In the genomic region with DNA sequence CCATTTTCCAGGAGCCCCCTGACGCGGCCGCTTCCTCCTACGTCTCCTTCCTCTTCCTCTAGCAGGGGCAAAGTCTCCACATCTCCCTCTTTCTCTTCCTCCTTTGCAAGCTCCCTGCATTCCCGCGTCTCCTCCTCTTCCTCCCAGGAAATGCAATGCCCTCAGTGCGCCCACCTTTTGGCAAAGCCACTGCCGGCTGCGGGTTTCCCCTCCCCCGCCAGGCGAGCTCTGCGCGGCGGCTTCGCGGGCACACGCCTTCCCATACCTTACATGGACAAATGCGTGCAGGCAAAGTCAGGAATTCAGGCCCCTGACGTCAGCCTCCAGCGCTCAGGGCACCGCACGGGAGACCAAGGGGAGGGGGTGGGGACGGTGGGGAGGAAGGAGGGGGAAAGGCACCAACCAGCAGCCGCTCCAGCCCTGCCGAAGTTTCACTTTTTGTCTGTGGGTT, we compare ENCODE assay signal across 9 cellular contexts. TPM values are rescaled to one million over a fixed set of nuclear protein-coding genes. Genes with fewer than 3 reads are reported as not detected.
DNase-seq lines count a peak whose midpoint lies in the region; ATAC-seq, FAIRE-seq and TF ChIP-seq lines count a peak whose summit lies in the region.
"Had no signal": no experiment of that assay in that cellular context is flagged by ENCODE, and none has a peak within 500 bp of the region (broad histone marks: within the 10 kb centered on the region; RNA-seq: fewer than 3 reads in every experiment).

No MANE protein-coding gene starts in this region.

- H3K9me3 ChIP-seq in naive thymus-derived CD4-positive, alpha-beta T cell (ENCODE audit: control insufficient read depth in 2 of 3, low read length in 3 of 3) = no peaks in the 10 kb centered on the region
- no peaks in the 10 kb centered on the region for H3K9me3 ChIP-seq in transverse colon

- CTCF ChIA-PET in naive thymus-derived CD4-positive, alpha-beta T cell (lab: Charles Lee) = interaction anchor here (0.9 kb wide), 1 partner anchor 40 kb away, joined by 4 read pairs; no protein-coding TSS in a partner anchor

- POLR2A ChIA-PET in naive thymus-derived CD4-positive, alpha-beta T cell (lab: Charles Lee) = interaction anchor here (0.6 to 1.9 kb wide), 8 partner anchors 11 to 413 kb away, joined by 3 to 5 read pairs (median 4); no protein-coding TSS in a partner anchor

- H3K27me3 Mint-ChIP-seq in naive thymus-derived CD4-positive, alpha-beta T cell = no peaks in the 10 kb centered on the region

- TF ChIP-seq EP300 in transverse colon (IDR thresholded peaks at IDR 0.05; ENCODE audit: low read depth) = peak; percentile 89

- H3K27ac Mint-ChIP-seq in naive thymus-derived CD4-positive, alpha-beta T cell = peak overlapping the region; percentile 9 to 93 (median 83)

- 0% methylated on average over 25 of the region's 25 CpGs; no CpG with 5 or more reads in 1 of the 2 donors for WGBS in transverse colon (ENCODE audit: low coverage in 1 of 2), 2 donors

- TF ChIP-seq POLR2A in GM12892 (IDR thresholded peaks at IDR 0.05; ENCODE audit: low read depth, low read length) = no peak
- peak; percentile 2 for TF ChIP-seq POLR2A in transverse colon (IDR thresholded peaks at IDR 0.05)

- H3K4me3 Mint-ChIP-seq in naive thymus-derived CD4-positive, alpha-beta T cell = peak overlapping the region; percentile 78 to 95 (median 91)

- H3K9me3 Mint-ChIP-seq in naive thymus-derived CD4-positive, alpha-beta T cell = peaks cover 0 to 5% (median 0%) of the 10 kb centered on the region in 11 donors

- peaks cover 37 to 68% (median 59%) of the 10 kb centered on the region in 7 donors for H3K4me1 Mint-ChIP-seq in naive thymus-derived CD4-positive, alpha-beta T cell

- in situ Hi-C loops in transverse colon (cut with MboI; ENCODE audit: low pct_ligation_motif_present in 1 of 4, low pct_unique_long_range_greater_than_20kb in 1 of 4, low sequenced_read_pairs in 3 of 4) = loop anchor here in 2 of 4 donors (10.0 to 25.0 kb wide), 2 partner anchors 409 to 416 kb away; a partner anchor contains a TSS

- no peaks in the 10 kb centered on the region for H3K27me3 ChIP-seq in naive thymus-derived CD4-positive, alpha-beta T cell (ENCODE audit: control insufficient read depth in 2 of 2, insufficient read depth in 2 of 2, low read length in 2 of 2)
- H3K27me3 ChIP-seq in transverse colon = no peaks in the 10 kb centered on the region

- H3K4me3 ChIP-seq in fibroblast of the aortic adventitia (ENCODE audit: low read depth, low read length) (peak overlapping the region; percentile 89), transverse colon (peak overlapping the region; percentile 61 to 87 (median 78))
- peak overlapping the region; percentile 76 for H3K4me3 ChIP-seq in naive thymus-derived CD4-positive, alpha-beta T cell (ENCODE audit: low read length)

- no peaks in the 10 kb centered on the region for H3K36me3 ChIP-seq in naive thymus-derived CD4-positive, alpha-beta T cell (ENCODE audit: control insufficient read depth in 2 of 3, insufficient read depth in 3 of 3, low read length in 3 of 3)
- H3K36me3 ChIP-seq in transverse colon = no peaks in the 10 kb centered on the region

- FAIRE-seq in GM12892 (lab: Jason Lieb, UNC) = no peak
- FAIRE-seq: GM18507 had no signal

- no peak for TF ChIP-seq CTCF in 22Rv1 (IDR thresholded peaks at IDR 0.05)
- no peak for TF ChIP-seq CTCF in fibroblast of the aortic adventitia (IDR thresholded peaks at IDR 0.05; ENCODE audit: insufficient read depth, low read length)
- peak in 1 of 5 experiments; percentile 25 for TF ChIP-seq CTCF in transverse colon (IDR thresholded peaks at IDR 0.05)

- peak overlapping the region; percentile 82 for H3K27ac ChIP-seq in 22Rv1
- H3K27ac ChIP-seq in naive thymus-derived CD4-positive, alpha-beta T cell (ENCODE audit: low read depth, low read length) = peak overlapping the region; percentile 75
- H3K27ac ChIP-seq in transverse colon = peak overlapping the region; percentile 96 to 98 (median 97)

- ATAC-seq in HG03432 (IDR thresholded peaks at IDR 0.05; ENCODE audit: unreplicated experiment) = peak; percentile 24
- peak; percentile 35 for ATAC-seq in naive thymus-derived CD4-positive, alpha-beta T cell

- intact Hi-C loops in naive thymus-derived CD4-positive, alpha-beta T cell (cut with micrococcal nuclease) = loop anchor here (5.0 to 10.0 kb wide), 8 partner anchors 34 to 979 kb away; a partner anchor contains a TSS
- intact Hi-C loops in transverse colon (cut with DNase I; ENCODE audit: low total_unique reads) = loop anchor here (2.0 to 10.0 kb wide), 2 partner anchors 111 to 801 kb away; no protein-coding TSS in a partner anchor

- peaks cover 17 to 27% of the 10 kb centered on the region in 2 donors for H3K4me1 ChIP-seq in naive thymus-derived CD4-positive, alpha-beta T cell (ENCODE audit: control insufficient read depth in 2 of 2, insufficient read depth in 2 of 2, low read length in 2 of 2)
- H3K4me1 ChIP-seq in transverse colon = peaks cover 37 to 57% (median 51%) of the 10 kb centered on the region in 4 donors

- peaks cover 0 to 33% (median 0%) of the 10 kb centered on the region in 5 donors for H3K36me3 Mint-ChIP-seq in naive thymus-derived CD4-positive, alpha-beta T cell

- DNase-seq in GM12892 (ENCODE audit: insufficient read length) (peak; percentile 18), NOMO-1 treated with DMSO at 0.1 percent for 48 hours (lab: John Stamatoyannopoulos, UW; ENCODE audit: unreplicated experiment) (peak; percentile 53), fibroblast of the aortic adventitia (ENCODE audit: low read depth) (peak; percentile 95), transverse colon (peak; percentile 83)
- peak; percentile 23 for DNase-seq in activated effector memory CD4-positive, alpha-beta T cell treated with Interleukin-2 at 50 U/mL for 16 hours
- peak in 4 of 9 donors; percentile 9 to 54 (median 18) for DNase-seq in naive thymus-derived CD4-positive, alpha-beta T cell

RNA-seq across cellular contexts. Expression of a gene that starts 0.4 kb away (rescaled TPM):
- 0.02 TPM for polyA plus RNA-seq in GM12892 (2012; ENCODE audit: missing spikeins)
- 33.2 and 92.1 TPM in 2 replicates for total RNA-seq in fibroblast of the aortic adventitia (ENCODE audit: low replicate concordance)
- 10 to 100 TPM; 12.5 to 95.2 (median 52.3) TPM for total RNA-seq in naive thymus-derived CD4-positive, alpha-beta T cell
- 10 to 100 TPM; 10.3 to 12.1 TPM for polyA plus RNA-seq in naive thymus-derived CD4-positive, alpha-beta T cell
- 100 to 1,000 TPM; 207 to 592 (median 406) TPM for total RNA-seq in transverse colon
